In the genomic region with DNA sequence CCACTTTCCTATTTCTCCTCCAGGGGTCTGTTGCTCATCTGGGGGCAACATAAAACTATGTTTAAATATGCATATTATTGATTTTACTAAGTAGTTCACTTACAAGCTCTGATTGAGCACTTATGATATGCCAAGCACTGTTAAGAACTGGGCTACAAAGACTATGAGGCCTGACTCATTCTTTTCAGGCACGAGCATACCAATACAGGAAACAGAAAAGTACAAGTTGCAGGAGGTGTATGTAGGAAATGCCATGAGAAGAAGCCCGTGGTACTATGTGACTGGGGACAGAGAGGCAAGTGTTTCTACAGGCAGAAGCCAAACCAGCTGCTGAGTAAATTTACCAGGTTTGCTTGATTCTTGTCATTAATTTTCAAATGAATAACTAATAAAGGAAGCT, we compare ENCODE assay signal across 9 cellular contexts.
DNase-seq lines count a peak whose midpoint lies in the region; ATAC-seq and TF ChIP-seq lines count a peak whose summit lies in the region.
"Had no signal": no experiment of that assay in that cellular context is flagged by ENCODE, and none has a peak within 500 bp of the region (broad histone marks: within the 10 kb centered on the region; RNA-seq: fewer than 3 reads in every experiment).

No MANE protein-coding gene starts in this region.

- no peak for TF ChIP-seq CTCF in heart left ventricle (IDR thresholded peaks at IDR 0.05)
- TF ChIP-seq CTCF in esophagus squamous epithelium (IDR thresholded peaks at IDR 0.05), result no peak

- H3K4me1 Mint-ChIP-seq in activated T-helper 1 cell treated with anti-CD3 and anti-CD28 coated beads, Interleukin-12 subunit alpha, Interleukin-12 subunit beta, Interleukin-2, Interleukin-4 antibody, amounts not matched to agents 30 ng/mL and 10 ng/mL and 1 ng/mL, durations not matched to agents 14 hours and 24 hours and 36 hours (ENCODE audit: low read depth), result no peaks in the 10 kb centered on the region

- peak; percentile 48 for DNase-seq in amniotic stem cell (lab: John Stamatoyannopoulos, UW)
- DNase-seq in skeletal muscle cell (ENCODE audit: low read depth), result peak; percentile 60
- DNase-seq in heart left ventricle, result no peak
- DNase-seq in activated T-helper 1 cell treated with anti-CD3 and anti-CD28 coated beads, Interleukin-12 subunit alpha, Interleukin-12 subunit beta, Interleukin-2, Interleukin-4 antibody, amounts not matched to agents 30 ng/mL and 10 ng/mL and 1 ng/mL, durations not matched to agents 14 hours and 24 hours and 36 hours (ENCODE audit: low spot score), result no peak
- DNase-seq in esophagus squamous epithelium (lab: John Stamatoyannopoulos, UW), result no peak
- DNase-seq in A172 (ENCODE audit: low spot score), result no peak
- DNase-seq: NCI-H187 had no signal

- no peaks in the 10 kb centered on the region for H3K9me3 ChIP-seq in heart left ventricle
- H3K9me3 ChIP-seq in esophagus squamous epithelium, result no peaks in the 10 kb centered on the region

- H3K4me3 ChIP-seq in skeletal muscle cell (ENCODE audit: low read depth, low read length), result no peak overlapping the region
- no peak overlapping the region for H3K4me3 ChIP-seq in heart left ventricle
- no peak overlapping the region for H3K4me3 ChIP-seq in esophagus squamous epithelium

- no peaks in the 10 kb centered on the region for H3K27me3 Mint-ChIP-seq in activated T-helper 1 cell treated with anti-CD3 and anti-CD28 coated beads, Interleukin-12 subunit alpha, Interleukin-12 subunit beta, Interleukin-2, Interleukin-4 antibody, amounts not matched to agents 30 ng/mL and 10 ng/mL and 1 ng/mL, durations not matched to agents 14 hours and 24 hours and 36 hours (ENCODE audit: insufficient read depth)

- no peaks in the 10 kb centered on the region for H3K36me3 Mint-ChIP-seq in activated T-helper 1 cell treated with anti-CD3 and anti-CD28 coated beads, Interleukin-12 subunit alpha, Interleukin-12 subunit beta, Interleukin-2, Interleukin-4 antibody, amounts not matched to agents 30 ng/mL and 10 ng/mL and 1 ng/mL, durations not matched to agents 14 hours and 24 hours and 36 hours (ENCODE audit: low read depth)

- no peak overlapping the region for H3K4me3 Mint-ChIP-seq in activated T-helper 1 cell treated with anti-CD3 and anti-CD28 coated beads, Interleukin-12 subunit alpha, Interleukin-12 subunit beta, Interleukin-2, Interleukin-4 antibody, amounts not matched to agents 30 ng/mL and 10 ng/mL and 1 ng/mL, durations not matched to agents 14 hours and 24 hours and 36 hours

- no peak overlapping the region for H3K27ac ChIP-seq in heart left ventricle
- no peak overlapping the region for H3K27ac ChIP-seq in esophagus squamous epithelium

- no peaks in the 10 kb centered on the region for H3K27me3 ChIP-seq in heart left ventricle
- no peaks in the 10 kb centered on the region for H3K27me3 ChIP-seq in esophagus squamous epithelium

- 35 to 48% (median 40%) methylated on average over 2 of the region's 2 CpGs for WGBS in heart left ventricle, 4 donors
- WGBS in esophagus squamous epithelium, 2 donors, result 15 to 16% methylated on average over 2 of the region's 2 CpGs

- TF ChIP-seq POLR2A in heart left ventricle (IDR thresholded peaks at IDR 0.05), result no peak
- TF ChIP-seq POLR2A in esophagus squamous epithelium (IDR thresholded peaks at IDR 0.05), result no peak

- no peaks in the 10 kb centered on the region for H3K4me1 ChIP-seq in heart left ventricle
- H3K4me1 ChIP-seq in esophagus squamous epithelium, result no peaks in the 10 kb centered on the region

- no peak overlapping the region for H3K27ac Mint-ChIP-seq in activated T-helper 1 cell treated with anti-CD3 and anti-CD28 coated beads, Interleukin-12 subunit alpha, Interleukin-12 subunit beta, Interleukin-2, Interleukin-4 antibody, amounts not matched to agents 30 ng/mL and 10 ng/mL and 1 ng/mL, durations not matched to agents 14 hours and 24 hours and 36 hours

- ATAC-seq in GM19438 (IDR thresholded peaks at IDR 0.05; ENCODE audit: low read depth, unreplicated experiment) (peak; percentile 58), HG03060 (IDR thresholded peaks at IDR 0.05; ENCODE audit: low read depth, unreplicated experiment) (peak; percentile 63), heart left ventricle (no peak)

- H3K36me3 ChIP-seq in heart left ventricle (no peaks in the 10 kb centered on the region), esophagus squamous epithelium (no peaks in the 10 kb centered on the region)

- H3K9me3 Mint-ChIP-seq in activated T-helper 1 cell treated with anti-CD3 and anti-CD28 coated beads, Interleukin-12 subunit alpha, Interleukin-12 subunit beta, Interleukin-2, Interleukin-4 antibody, amounts not matched to agents 30 ng/mL and 10 ng/mL and 1 ng/mL, durations not matched to agents 14 hours and 24 hours and 36 hours, result no peaks in the 10 kb centered on the region

- intact Hi-C loops in heart left ventricle (cut with DNase I), result no loop called here
- intact Hi-C loops in activated T-helper 1 cell treated with anti-CD3 and anti-CD28 coated beads, Interleukin-12 subunit alpha, Interleukin-12 subunit beta, Interleukin-2, Interleukin-4 antibody, amounts not matched to agents 30 ng/mL and 10 ng/mL and 1 ng/mL, durations not matched to agents 14 hours and 24 hours and 36 hours (cut with micrococcal nuclease), result no loop called here
- intact Hi-C loops in esophagus squamous epithelium (cut with DNase I), result no loop called here

Comparison
In these comparisons a context has a peak if more than half of its experiments do, and no peak if none do; other contexts are left out.
1. ATAC-seq: peak in GM19438 (single experiment) and HG03060 (single experiment); none in heart left ventricle (0 of 4).
2. DNase-seq: peak in amniotic stem cell (single experiment) and skeletal muscle cell (single experiment); none in heart left ventricle (0 of 5), activated T-helper 1 cell treated with anti-CD3 and anti-CD28 coated beads, Interleukin-12 subunit alpha, Interleukin-12 subunit beta, Interleukin-2, Interleukin-4 antibody, amounts not matched to agents 30 ng/mL and 10 ng/mL and 1 ng/mL, durations not matched to agents 14 hours and 24 hours and 36 hours (single experiment), esophagus squamous epithelium (single experiment) and A172 (single experiment).